In the genomic region with DNA sequence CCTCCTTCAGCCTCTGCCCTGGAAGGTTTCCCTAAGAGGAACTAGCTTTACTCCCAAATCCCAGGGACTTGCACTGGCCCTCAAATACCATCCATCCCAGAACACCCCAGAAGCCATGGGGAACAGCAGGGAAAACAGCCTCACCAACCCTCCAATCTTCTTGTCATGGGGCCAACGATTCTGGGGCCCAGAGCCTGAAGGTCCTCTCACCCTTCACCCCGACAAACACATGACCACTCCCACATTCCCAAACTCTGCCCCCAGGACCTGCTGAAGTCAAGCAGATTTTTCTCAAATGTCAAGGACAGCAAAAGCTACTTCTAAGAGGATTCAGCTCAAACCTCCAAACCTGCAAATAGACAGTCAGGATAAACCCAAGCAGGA, we compare ENCODE assay signal across 2 cellular contexts.
TF ChIP-seq lines count a peak whose summit lies in the region.

No MANE protein-coding gene starts in this region.

TF ChIP-seq in K562, 482 proteins besides CTCF, POLR2A, EP300 and RAD21:
- no peak for TF ChIP-seq MEF2D (tag; conservative IDR thresholded peaks at IDR 0.05; ENCODE audit: low read depth)

TF ChIP-seq in HepG2, 621 proteins besides CTCF, POLR2A, EP300 and RAD21:
- 0 out of 2 replicates have a peak, but pooled peaks have one; percentile 49 for TF ChIP-seq ZNF274 (CRISPR knock-in tag; IDR thresholded peaks at IDR 0.05)
- TF ChIP-seq, protein P1, sequence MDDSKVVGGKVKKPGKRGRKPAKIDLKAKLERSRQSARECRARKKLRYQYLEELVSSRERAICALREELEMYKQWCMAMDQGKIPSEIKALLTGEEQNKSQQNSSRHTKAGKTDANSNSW (CRISPR knock-in tag; IDR thresholded peaks at IDR 0.05; ENCODE audit: borderline replicate concordance) = 0 out of 2 replicates have a peak, but pooled peaks have one; percentile 29
- TF ChIP-seq ZNF44 (CRISPR knock-in tag; IDR thresholded peaks at IDR 0.05) = 0 out of 2 replicates have a peak, but pooled peaks have one; percentile 51
- TF ChIP-seq NR1H2 (CRISPR knock-in tag; IDR thresholded peaks at IDR 0.05; ENCODE audit: borderline replicate concordance, low read depth) = no peak
- no peak for TF ChIP-seq SRF (IDR thresholded peaks at IDR 0.05; ENCODE audit: low read depth, low read length)
- TF ChIP-seq ZNF501 (CRISPR knock-in tag; IDR thresholded peaks at IDR 0.05) = 0 out of 2 replicates have a peak, but pooled peaks have one; percentile 21
- 0 out of 2 replicates have a peak, but pooled peaks have one; percentile 52 for TF ChIP-seq ZNF598 (CRISPR knock-in tag; IDR thresholded peaks at IDR 0.05; ENCODE audit: borderline replicate concordance)
- 0 out of 2 replicates have a peak, but pooled peaks have one; percentile 71 for TF ChIP-seq NFATC3 (CRISPR knock-in tag; IDR thresholded peaks at IDR 0.05)
TF ChIP-seq in HepG2: peak in this region for 6.
